Comparison of ENCODE assay signal across 25 cellular contexts in genomic region chr3:167742338-167742737, GRCh38.
"Had no signal": no experiment of that assay in that cellular context is flagged by ENCODE, and none has a peak within 500 bp of the region (broad histone marks: within the 10 kb centered on the region; RNA-seq: fewer than 3 reads in every experiment).

No MANE protein-coding gene starts in this region.

- H3K27me3 ChIP-seq: ascending aorta, hepatocyte, pancreas, suprapubic skin, transverse colon had no signal

- H3K9me3 Mint-ChIP-seq: activated CD4-positive, alpha-beta memory T cell treated with anti-CD3 and anti-CD28 coated beads, Interleukin-2, amount 10 ng/mL, durations not matched to agents 7 days and 5 days; activated CD4-positive, alpha-beta T cell treated with anti-CD3 and anti-CD28 coated beads, Interleukin-2, amount 10 ng/mL, durations not matched to agents 24 days and 14 days; activated naive CD4-positive, alpha-beta T cell treated with anti-CD3 and anti-CD28 coated beads, Interleukin-2, amount 50 U/mL, for 24 hours; central memory CD8-positive, alpha-beta T cell; immature natural killer cell; nephron progenitor cell; stimulated activated naive CD8-positive, alpha-beta T cell treated with anti-CD3 and anti-CD28 coated beads, Interleukin-15, Interleukin-2, amounts not matched to agents 100 ng/mL and 50 ng/mL, for 24 hours had no signal

- H3K4me1 Mint-ChIP-seq: nephron progenitor cell had no signal

- H3K4me3 Mint-ChIP-seq: activated CD4-positive, alpha-beta memory T cell treated with anti-CD3 and anti-CD28 coated beads, Interleukin-2, amount 10 ng/mL, durations not matched to agents 7 days and 5 days; activated CD4-positive, alpha-beta T cell treated with anti-CD3 and anti-CD28 coated beads, Interleukin-2, amount 10 ng/mL, durations not matched to agents 24 days and 14 days; activated CD8-positive, alpha-beta memory T cell treated with anti-CD3 and anti-CD28 coated beads, Interleukin-2, amount 10 ng/mL, durations not matched to agents 7 days and 5 days; activated naive CD4-positive, alpha-beta T cell treated with anti-CD3 and anti-CD28 coated beads, Interleukin-2, amount 50 U/mL, for 24 hours; central memory CD8-positive, alpha-beta T cell; immature natural killer cell; nephron progenitor cell; stimulated activated naive CD8-positive, alpha-beta T cell treated with anti-CD3 and anti-CD28 coated beads, Interleukin-15, Interleukin-2, amounts not matched to agents 100 ng/mL and 50 ng/mL, for 24 hours had no signal

- ATAC-seq: activated CD4-positive, CD25-positive, alpha-beta regulatory T cell treated with anti-CD3 and anti-CD28 coated beads, Interleukin-2, amount 50 U/mL, for 24 hours; activated CD8-positive, alpha-beta memory T cell treated with anti-CD3 and anti-CD28 coated beads, Interleukin-2, amount 10 ng/mL, durations not matched to agents 7 days and 5 days; left ventricle myocardium superior; pancreas; right cardiac atrium had no signal

- H3K27ac ChIP-seq: ascending aorta, coronary artery, epithelial cell of prostate, hepatocyte, pancreas, suprapubic skin, transverse colon had no signal

- DNase-seq: activated CD4-positive, alpha-beta memory T cell treated with anti-CD3 and anti-CD28 coated beads, Interleukin-2, amount 10 ng/mL, durations not matched to agents 7 days and 5 days; activated CD4-positive, alpha-beta T cell treated with anti-CD3 and anti-CD28 coated beads, Interleukin-2, amount 10 ng/mL, durations not matched to agents 24 days and 14 days; activated CD8-positive, alpha-beta memory T cell treated with anti-CD3 and anti-CD28 coated beads, Interleukin-2, amount 10 ng/mL, durations not matched to agents 7 days and 5 days; activated gamma-delta T cell; activated T-cell treated with anti-CD3 and anti-CD28 coated beads for 4 hours; immature natural killer cell; kidney glomerular epithelial cell; left ventricle myocardium superior; mammary epithelial cell; nephron progenitor cell; pancreas; right cardiac atrium; stimulated activated CD4-positive, alpha-beta T cell treated with anti-CD3 and anti-CD28 coated beads, Interleukin-12 subunit alpha, Interleukin-12 subunit beta, amount 100 ng/mL, for 4 hours; stimulated activated CD4-positive, alpha-beta T cell treated with anti-CD3 and anti-CD28 coated beads, Interleukin-4, amount 100 ng/mL, for 4 hours; T-helper 2 cell; transverse colon had no signal

- H3K36me3 Mint-ChIP-seq: activated CD8-positive, alpha-beta memory T cell treated with anti-CD3 and anti-CD28 coated beads, Interleukin-2, amount 10 ng/mL, durations not matched to agents 7 days and 5 days; activated naive CD4-positive, alpha-beta T cell treated with anti-CD3 and anti-CD28 coated beads, Interleukin-2, amount 50 U/mL, for 24 hours; immature natural killer cell had no signal

- H3K27ac Mint-ChIP-seq: activated CD4-positive, alpha-beta memory T cell treated with anti-CD3 and anti-CD28 coated beads, Interleukin-2, amount 10 ng/mL, durations not matched to agents 7 days and 5 days; activated CD4-positive, alpha-beta T cell treated with anti-CD3 and anti-CD28 coated beads, Interleukin-2, amount 10 ng/mL, durations not matched to agents 24 days and 14 days; activated CD8-positive, alpha-beta memory T cell treated with anti-CD3 and anti-CD28 coated beads, Interleukin-2, amount 10 ng/mL, durations not matched to agents 7 days and 5 days; activated naive CD4-positive, alpha-beta T cell treated with anti-CD3 and anti-CD28 coated beads, Interleukin-2, amount 50 U/mL, for 24 hours; immature natural killer cell; nephron progenitor cell; stimulated activated naive CD8-positive, alpha-beta T cell treated with anti-CD3 and anti-CD28 coated beads, Interleukin-15, Interleukin-2, amounts not matched to agents 100 ng/mL and 50 ng/mL, for 24 hours had no signal

- H3K27me3 Mint-ChIP-seq: activated CD4-positive, alpha-beta memory T cell treated with anti-CD3 and anti-CD28 coated beads, Interleukin-2, amount 10 ng/mL, durations not matched to agents 7 days and 5 days; activated CD8-positive, alpha-beta memory T cell treated with anti-CD3 and anti-CD28 coated beads, Interleukin-2, amount 10 ng/mL, durations not matched to agents 7 days and 5 days; activated naive CD4-positive, alpha-beta T cell treated with anti-CD3 and anti-CD28 coated beads, Interleukin-2, amount 50 U/mL, for 24 hours; central memory CD8-positive, alpha-beta T cell; stimulated activated naive CD8-positive, alpha-beta T cell treated with anti-CD3 and anti-CD28 coated beads, Interleukin-15, Interleukin-2, amounts not matched to agents 100 ng/mL and 50 ng/mL, for 24 hours had no signal
